ENCODE assay signal across 25 cellular contexts in genomic region chr15:63178034-63178433, GRCh38. TPM values are rescaled to one million over a fixed set of nuclear protein-coding genes. Genes with fewer than 3 reads are reported as not detected.
DNase-seq lines count a peak whose midpoint lies in the region; ATAC-seq and TF ChIP-seq lines count a peak whose summit lies in the region.
"Had no signal": no experiment of that assay in that cellular context is flagged by ENCODE, and none has a peak within 500 bp of the region (broad histone marks: within the 10 kb centered on the region; RNA-seq: fewer than 3 reads in every experiment).

No MANE protein-coding gene starts in this region.

- H3K4me1 Mint-ChIP-seq in activated naive CD8-positive, alpha-beta T cell (ENCODE audit: low read depth), result peaks cover 11% of the 10 kb centered on the region
- peaks cover 21% of the 10 kb centered on the region for H3K4me1 Mint-ChIP-seq in activated naive CD8-positive, alpha-beta T cell treated with anti-CD3 and anti-CD28 coated beads for 36 hours
- H3K4me1 Mint-ChIP-seq: activated naive CD4-positive, alpha-beta T cell treated with anti-CD3 and anti-CD28 coated beads, Interleukin-2, amount 10 ng/mL, durations not matched to agents 7 days and 5 days; memory B cell; natural killer cell had no signal

- in situ Hi-C loops in transverse colon (cut with MboI; ENCODE audit: low pct_ligation_motif_present in 1 of 4, low pct_unique_long_range_greater_than_20kb in 1 of 4, low sequenced_read_pairs in 3 of 4), result no loop called here

- H3K27ac Mint-ChIP-seq in activated naive CD8-positive, alpha-beta T cell, result peak overlapping the region; percentile 61
- no peak overlapping the region for H3K27ac Mint-ChIP-seq in activated naive CD8-positive, alpha-beta T cell treated with anti-CD3 and anti-CD28 coated beads for 36 hours
- H3K27ac Mint-ChIP-seq: activated CD4-positive, alpha-beta memory T cell treated with anti-CD3 and anti-CD28 coated beads, Interleukin-2, amount 10 ng/mL, durations not matched to agents 7 days and 5 days; activated naive CD4-positive, alpha-beta T cell treated with anti-CD3 and anti-CD28 coated beads, Interleukin-2, amount 10 ng/mL, durations not matched to agents 7 days and 5 days; memory B cell; natural killer cell; T-helper 1 cell treated with Interleukin-12 subunit alpha and Interleukin-12 subunit beta and Interleukin-4 antibody, amounts not matched to agents 30 μg/mL and 1 μg/mL, for 36 hours had no signal

- H3K27ac ChIP-seq in transverse colon (no peak overlapping the region), suprapubic skin (no peak overlapping the region)
- H3K27ac ChIP-seq: BLaER1 treated with 17β-estradiol and CSF1 and Interleukin-3, amounts not matched to agents 10 nM and 100 nM; vagina had no signal

- WGBS in transverse colon (ENCODE audit: low coverage in 1 of 2), 2 donors, result 45% methylated on average over 5 of the region's 5 CpGs; no CpG with 5 or more reads in 1 of the 2 donors
- WGBS in suprapubic skin, result 45% methylated on average over 5 of the region's 5 CpGs

- H3K9me3 Mint-ChIP-seq in activated naive CD8-positive, alpha-beta T cell (ENCODE audit: low read depth), result no peaks in the 10 kb centered on the region
- no peaks in the 10 kb centered on the region for H3K9me3 Mint-ChIP-seq in activated naive CD8-positive, alpha-beta T cell treated with anti-CD3 and anti-CD28 coated beads for 36 hours
- H3K9me3 Mint-ChIP-seq: activated CD4-positive, alpha-beta memory T cell treated with anti-CD3 and anti-CD28 coated beads, Interleukin-2, amount 10 ng/mL, durations not matched to agents 7 days and 5 days; activated naive CD4-positive, alpha-beta T cell treated with anti-CD3 and anti-CD28 coated beads, Interleukin-2, amount 10 ng/mL, durations not matched to agents 7 days and 5 days; activated T-cell treated with anti-CD3 and anti-CD28 coated beads, Interleukin-2, amount 50 U/mL, for 4 hours; memory B cell; natural killer cell; T-helper 1 cell treated with Interleukin-12 subunit alpha and Interleukin-12 subunit beta and Interleukin-4 antibody, amounts not matched to agents 30 μg/mL and 1 μg/mL, for 36 hours had no signal

- ATAC-seq in GM18520 (IDR thresholded peaks at IDR 0.05; ENCODE audit: unreplicated experiment), result no peak
- ATAC-seq: natural killer cell, PC-3 had no signal

- H3K27me3 ChIP-seq in transverse colon, result no peaks in the 10 kb centered on the region
- H3K27me3 ChIP-seq in suprapubic skin, result no peaks in the 10 kb centered on the region
- H3K27me3 ChIP-seq: BLaER1 treated with 17β-estradiol and CSF1 and Interleukin-3, amounts not matched to agents 10 nM and 100 nM; vagina had no signal

- no peaks in the 10 kb centered on the region for H3K36me3 Mint-ChIP-seq in activated naive CD8-positive, alpha-beta T cell
- no peaks in the 10 kb centered on the region for H3K36me3 Mint-ChIP-seq in activated naive CD8-positive, alpha-beta T cell treated with anti-CD3 and anti-CD28 coated beads for 36 hours
- H3K36me3 Mint-ChIP-seq: activated naive CD4-positive, alpha-beta T cell treated with anti-CD3 and anti-CD28 coated beads, Interleukin-2, amount 10 ng/mL, durations not matched to agents 7 days and 5 days; memory B cell; natural killer cell had no signal

- intact Hi-C loops in transverse colon (cut with DNase I; ENCODE audit: low total_unique reads), result no loop called here

- H3K36me3 ChIP-seq in transverse colon, result no peaks in the 10 kb centered on the region
- no peaks in the 10 kb centered on the region for H3K36me3 ChIP-seq in suprapubic skin
- H3K36me3 ChIP-seq: BLaER1 treated with 17β-estradiol and CSF1 and Interleukin-3, amounts not matched to agents 10 nM and 100 nM; vagina had no signal

- TF ChIP-seq POLR2A in transverse colon (IDR thresholded peaks at IDR 0.05) (no peak), suprapubic skin (IDR thresholded peaks at IDR 0.05) (no peak)

- no peak for DNase-seq in activated naive CD8-positive, alpha-beta T cell treated with anti-CD3 and anti-CD28 coated beads for 36 hours
- DNase-seq in amniotic epithelial cell (ENCODE audit: low read depth), result peak; percentile 51
- DNase-seq in left kidney (ENCODE audit: low read depth, low spot score), result peak; percentile 12
- DNase-seq in transverse colon, result no peak
- no peak for DNase-seq in suprapubic skin (ENCODE audit: low spot score in 2 of 2)
- no peak for DNase-seq in DMS53 treated with DMSO at 0.1 percent for 48 hours (lab: John Stamatoyannopoulos, UW; ENCODE audit: unreplicated experiment)
- DNase-seq: activated CD4-positive, alpha-beta memory T cell treated with anti-CD3 and anti-CD28 coated beads, Interleukin-2, amount 10 ng/mL, durations not matched to agents 7 days and 5 days; activated naive CD4-positive, alpha-beta T cell treated with anti-CD3 and anti-CD28 coated beads, Interleukin-2, amount 10 ng/mL, durations not matched to agents 7 days and 5 days; activated T-cell treated with anti-CD3 and anti-CD28 coated beads, Interleukin-2, amount 50 U/mL, for 4 hours; cerebellar nuclear complex; effector memory CD4-positive, alpha-beta T cell; GDM1; KBM-7; natural killer cell; NCI-H2081; PC-3; posterior cingulate gyrus; SIG-M5; stimulated activated CD4-positive, alpha-beta T cell treated with anti-CD3 and anti-CD28 coated beads, Interleukin-2, amount 100 ng/mL, for 48 hours had no signal

- TF ChIP-seq EP300 in transverse colon (IDR thresholded peaks at IDR 0.05; ENCODE audit: low read depth) (no peak), suprapubic skin (IDR thresholded peaks at IDR 0.05) (no peak)

- H3K9me3 ChIP-seq in transverse colon, result no peaks in the 10 kb centered on the region
- H3K9me3 ChIP-seq in suprapubic skin, result no peaks in the 10 kb centered on the region
- H3K9me3 ChIP-seq: BLaER1 treated with 17β-estradiol and CSF1 and Interleukin-3, amounts not matched to agents 10 nM and 100 nM; vagina had no signal

- H3K4me3 Mint-ChIP-seq in activated naive CD8-positive, alpha-beta T cell, result no peak overlapping the region
- no peak overlapping the region for H3K4me3 Mint-ChIP-seq in activated naive CD8-positive, alpha-beta T cell treated with anti-CD3 and anti-CD28 coated beads for 36 hours
- H3K4me3 Mint-ChIP-seq: activated CD4-positive, alpha-beta memory T cell treated with anti-CD3 and anti-CD28 coated beads, Interleukin-2, amount 10 ng/mL, durations not matched to agents 7 days and 5 days; activated naive CD4-positive, alpha-beta T cell treated with anti-CD3 and anti-CD28 coated beads, Interleukin-2, amount 10 ng/mL, durations not matched to agents 7 days and 5 days; activated T-cell treated with anti-CD3 and anti-CD28 coated beads, Interleukin-2, amount 50 U/mL, for 4 hours; memory B cell; natural killer cell; T-helper 1 cell treated with Interleukin-12 subunit alpha and Interleukin-12 subunit beta and Interleukin-4 antibody, amounts not matched to agents 30 μg/mL and 1 μg/mL, for 36 hours had no signal

- TF ChIP-seq CTCF in transverse colon (IDR thresholded peaks at IDR 0.05) (no peak), suprapubic skin (IDR thresholded peaks at IDR 0.05) (no peak)

- H3K27me3 Mint-ChIP-seq in activated naive CD8-positive, alpha-beta T cell, result no peaks in the 10 kb centered on the region
- no peaks in the 10 kb centered on the region for H3K27me3 Mint-ChIP-seq in activated naive CD8-positive, alpha-beta T cell treated with anti-CD3 and anti-CD28 coated beads for 36 hours
- H3K27me3 Mint-ChIP-seq: memory B cell had no signal

- no peaks in the 10 kb centered on the region for H3K4me1 ChIP-seq in transverse colon
- H3K4me1 ChIP-seq in suprapubic skin, result no peaks in the 10 kb centered on the region
- H3K4me1 ChIP-seq: vagina had no signal

- H3K4me3 ChIP-seq in transverse colon, result no peak overlapping the region
- no peak overlapping the region for H3K4me3 ChIP-seq in suprapubic skin
- H3K4me3 ChIP-seq: BLaER1 treated with 17β-estradiol and CSF1 and Interleukin-3, amounts not matched to agents 10 nM and 100 nM; vagina had no signal

RNA-seq across cellular contexts. Expression of gene RAB8B, which starts 11.4 kb away (rescaled TPM):
- total RNA-seq in activated naive CD8-positive, alpha-beta T cell treated with anti-CD3 and anti-CD28 coated beads for 36 hours, result 100 to 1,000 TPM; 231 to 239 TPM
- total RNA-seq in transverse colon (10 to 100 TPM in 2 of 4 donors, 1 to 10 TPM in 2; 3.2 to 25.4 (median 9.5) TPM), suprapubic skin (10 to 100 TPM; 11.0 to 12.9 (median 12.5) TPM)

RNA-seq across cellular contexts. Expression of gene RPS27L, which starts 20.8 kb away (rescaled TPM):
- total RNA-seq in activated naive CD8-positive, alpha-beta T cell treated with anti-CD3 and anti-CD28 coated beads for 36 hours, result 100 to 1,000 TPM; 132 TPM
- total RNA-seq in transverse colon, result 100 to 1,000 TPM in 2 of 4 donors, 1 to 10 TPM in 2; 4.5 to 143 (median 58.5) TPM
- 10 to 100 TPM; 47.8 to 94.9 (median 51.5) TPM for total RNA-seq in suprapubic skin

RNA-seq across cellular contexts. Expression of gene LACTB, which starts 56.4 kb away (rescaled TPM):
- 10 to 100 TPM; 23.2 to 23.5 TPM for total RNA-seq in activated naive CD8-positive, alpha-beta T cell treated with anti-CD3 and anti-CD28 coated beads for 36 hours
- 10 to 100 TPM in 3 of 4 donors, 1 to 10 TPM in 1; 6.7 to 20.6 (median 19.6) TPM for total RNA-seq in transverse colon
- total RNA-seq in suprapubic skin, result 10 to 100 TPM; 11.3 to 15.9 (median 12.6) TPM

Comparison
In these comparisons a context has a peak if more than half of its experiments do, and no peak if none do; other contexts are left out.
1. DNase-seq: peak in amniotic epithelial cell (single experiment) and left kidney (single experiment); none in activated naive CD8-positive, alpha-beta T cell treated with anti-CD3 and anti-CD28 coated beads for 36 hours (single experiment), transverse colon (single experiment), suprapubic skin (0 of 2) and DMS53 treated with DMSO at 0.1 percent for 48 hours (single experiment).
2. RNA of gene RAB8B, which starts 11.4 kb away (total RNA-seq): 231 to 239 TPM in activated naive CD8-positive, alpha-beta T cell treated with anti-CD3 and anti-CD28 coated beads for 36 hours; 11.0 to 12.9 TPM in suprapubic skin and 3.2 to 25.4 TPM in transverse colon; every median in the first group is over 4 times any median in the second.